ENCODE assay signal across 8 cellular contexts in the genomic region with DNA sequence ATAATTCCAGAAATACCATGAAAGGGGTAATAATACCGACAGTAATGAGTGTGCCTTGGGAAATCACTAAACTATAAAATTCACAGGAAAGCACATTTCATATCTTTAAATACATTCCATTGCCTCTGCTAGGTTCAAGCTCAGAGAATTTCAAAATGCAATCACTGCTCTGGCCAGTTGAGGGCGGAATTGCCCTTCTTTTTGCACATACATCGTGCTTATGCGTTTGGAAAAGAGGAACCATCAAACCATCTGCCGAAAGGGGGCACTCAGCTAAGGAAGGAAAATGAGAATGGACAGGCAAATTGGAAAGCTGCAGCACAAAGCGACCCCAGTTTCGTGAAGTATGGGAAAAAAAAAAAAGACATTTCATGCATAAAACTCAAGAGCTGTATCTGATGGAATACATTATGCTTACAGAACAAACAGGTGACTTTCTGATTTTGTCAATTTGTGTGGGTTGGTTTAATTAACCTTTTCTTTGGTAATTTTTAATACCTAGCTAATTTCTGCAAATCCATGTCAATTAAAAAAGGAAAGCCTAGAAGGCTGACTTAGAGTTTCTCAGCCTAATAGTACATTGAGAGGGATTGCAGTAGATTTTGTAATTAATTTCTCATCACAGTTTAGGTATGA.
DNase-seq lines count a peak whose midpoint lies in the region; ATAC-seq lines count a peak whose summit lies in the region.

No MANE protein-coding gene starts in this region.

- no peak overlapping the region for H3K4me3 Mint-ChIP-seq in activated T-cell treated with anti-CD3 and anti-CD28 coated beads, Interleukin-2, amount 50 U/mL, for 72 hours

- peak; percentile 98 for ATAC-seq in GM21576 (IDR thresholded peaks at IDR 0.05; ENCODE audit: unreplicated experiment)
- peak; percentile 41 to 58 for ATAC-seq in activated T-cell treated with anti-CD3 and anti-CD28 coated beads, Interleukin-2, amount 50 U/mL, for 72 hours (replicated peaks in 1 of 2)

- no peaks in the 10 kb centered on the region for H3K36me3 Mint-ChIP-seq in activated T-cell treated with anti-CD3 and anti-CD28 coated beads, Interleukin-2, amount 50 U/mL, for 72 hours (ENCODE audit: insufficient read depth in 2 of 2)

- H3K9me3 Mint-ChIP-seq in activated T-cell treated with anti-CD3 and anti-CD28 coated beads, Interleukin-2, amount 50 U/mL, for 72 hours, result no peaks in the 10 kb centered on the region

- H3K27me3 Mint-ChIP-seq in activated T-cell treated with anti-CD3 and anti-CD28 coated beads, Interleukin-2, amount 50 U/mL, for 72 hours (ENCODE audit: low read depth), result no peaks in the 10 kb centered on the region

- H3K27ac Mint-ChIP-seq in activated T-cell treated with anti-CD3 and anti-CD28 coated beads, Interleukin-2, amount 50 U/mL, for 72 hours, result no peak overlapping the region

- H3K4me1 Mint-ChIP-seq in activated T-cell treated with anti-CD3 and anti-CD28 coated beads, Interleukin-2, amount 50 U/mL, for 72 hours (ENCODE audit: low read depth), result no peaks in the 10 kb centered on the region

- DNase-seq in GM03348 (ENCODE audit: low spot score) (peak; percentile 67), HS-5 (ENCODE audit: low read depth) (peak; percentile 59), NCI-H748 (lab: John Stamatoyannopoulos, UW; ENCODE audit: unreplicated experiment) (peak; percentile 78), glomerular endothelial cell (ENCODE audit: extremely low read depth, low read depth, low spot score) (peak; percentile 55), pons (ENCODE audit: low spot score) (peak; percentile 92)
- peak; percentile 37 to 52 for DNase-seq in activated T-cell treated with anti-CD3 and anti-CD28 coated beads, Interleukin-2, amount 50 U/mL, for 72 hours
- DNase-seq in effector CD8-positive, alpha-beta T cell (lab: John Stamatoyannopoulos, UW), result no peak
